8 cellular contexts compared by ENCODE assay signal in the genomic region with DNA sequence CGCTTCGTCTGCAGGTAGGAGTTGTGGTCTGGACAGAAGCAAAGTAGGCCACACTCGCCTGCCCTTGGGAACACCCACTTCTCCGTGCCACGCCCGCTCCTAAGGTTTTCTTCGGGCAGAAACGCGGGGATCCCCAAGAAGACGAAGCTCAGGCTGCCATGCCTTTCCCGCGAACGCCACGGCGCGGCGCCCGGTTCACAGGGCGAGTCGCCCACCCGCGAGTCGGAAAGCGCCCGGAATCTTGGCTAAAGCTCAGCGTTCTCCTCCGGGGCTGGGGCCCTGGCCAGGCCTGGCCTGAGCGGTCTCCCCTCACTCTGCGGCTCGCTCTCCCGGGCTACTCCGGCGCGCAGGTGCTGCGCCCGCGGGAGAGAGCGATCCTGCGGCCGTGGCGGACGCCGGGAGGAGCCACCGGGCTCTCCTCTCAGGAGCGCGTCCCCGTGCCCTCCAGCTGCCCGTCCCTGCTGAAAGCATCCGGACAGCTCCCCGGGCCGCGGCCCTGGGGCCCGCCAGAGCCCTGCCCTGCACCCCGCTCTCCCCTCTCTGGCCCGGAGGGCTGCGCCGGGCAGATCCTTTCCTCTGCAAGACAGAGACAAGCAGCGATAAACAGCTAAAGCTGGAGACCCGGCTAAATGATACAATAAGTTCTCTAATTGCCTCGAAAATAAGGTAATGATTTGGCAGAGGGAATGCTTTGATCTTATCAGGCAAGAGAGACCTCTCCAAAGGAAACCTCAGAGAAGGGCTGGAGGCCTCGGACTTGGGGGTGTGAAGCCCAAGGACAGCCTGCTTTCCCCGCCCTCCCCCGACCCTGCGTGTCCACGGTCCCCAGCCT. TPM values are rescaled to one million over a fixed set of nuclear protein-coding genes. Genes with fewer than 3 reads are reported as not detected.
DNase-seq lines count a peak whose midpoint lies in the region; ATAC-seq and TF ChIP-seq lines count a peak whose summit lies in the region.

No MANE protein-coding gene starts in this region.

- H3K4me1 ChIP-seq in BE2C (peaks cover 4% of the 10 kb centered on the region; the same call in 1 of the 2 replicates), right lobe of liver (peaks cover 0 to 6% (median 0%) of the 10 kb centered on the region in 4 donors)

- DNase-seq in BE2C (peak; percentile 76), NCI-H2196 treated with DMSO at 0.1 percent for 48 hours (lab: John Stamatoyannopoulos, UW; ENCODE audit: unreplicated experiment) (peak; percentile 61), ecto neural progenitor cell (ENCODE audit: low spot score) (peak; percentile 82), right lobe of liver (peak; percentile 59 to 76 (median 75))
- DNase-seq in activated CD4-positive, alpha-beta T cell treated with anti-CD3 and anti-CD28 coated beads, Interleukin-2, amount 50 U/mL, for 48 hours = peak; percentile 67 to 72
- DNase-seq in stimulated activated CD4-positive, alpha-beta T cell treated with anti-CD3 and anti-CD28 coated beads, Interleukin-4, amount 100 ng/mL, for 24 hours = peak; percentile 57

- H3K4me3 ChIP-seq in BE2C (ENCODE audit: low read depth, low read length) (peak overlapping the region; percentile 54), right lobe of liver (peak overlapping the region; percentile 51 to 58 (median 53))

- TF ChIP-seq CTCF in BE2C (IDR thresholded peaks at IDR 0.05; ENCODE audit: low read depth, low read length) (peak; percentile 64), right lobe of liver (IDR thresholded peaks at IDR 0.05) (peak; percentile 59 to 69 (median 64))

- WGBS in right lobe of liver (ENCODE audit: insufficient coverage, low coverage, low lambda C conversion rate, missing lambda C conversion rate) = 5% methylated on average over 35 of the region's 65 CpGs

- intact Hi-C loops in right lobe of liver (cut with DNase I) = loop anchor here (5.0 to 10.0 kb wide), 2 partner anchors 203 to 210 kb away; partner anchors contain the start of gene RHOC (in 1 of the 2)

- no peak overlapping the region for H3K27ac ChIP-seq in right lobe of liver

- H3K9me3 ChIP-seq in BE2C (no peaks in the 10 kb centered on the region), right lobe of liver (no peaks in the 10 kb centered on the region)

- H3K27me3 ChIP-seq in BE2C (peaks cover 25% of the 10 kb centered on the region), right lobe of liver (peaks cover 0 to 9% of the 10 kb centered on the region in 2 donors)

- ATAC-seq in GM21529 (IDR thresholded peaks at IDR 0.05; ENCODE audit: unreplicated experiment) (peak; percentile 53), right lobe of liver (peak; percentile 81 to 95 (median 86)), GM18861 (IDR thresholded peaks at IDR 0.05; ENCODE audit: unreplicated experiment) (no peak)

- H3K36me3 ChIP-seq in BE2C = no peaks in the 10 kb centered on the region
- H3K36me3 ChIP-seq in right lobe of liver = no peaks in the 10 kb centered on the region

- no peak for TF ChIP-seq POLR2A in right lobe of liver (IDR thresholded peaks at IDR 0.05)

RNA-seq across cellular contexts. Expression of gene WNT2B, which starts 6.7 kb away (rescaled TPM):
- polyA plus RNA-seq in BE2C (2012; ENCODE audit: insufficient read depth, insufficient read length, low read depth) = 0.60 TPM
- total RNA-seq in right lobe of liver = under 1 TPM; 0.20 to 0.68 (median 0.37) TPM
